In the genomic region with DNA sequence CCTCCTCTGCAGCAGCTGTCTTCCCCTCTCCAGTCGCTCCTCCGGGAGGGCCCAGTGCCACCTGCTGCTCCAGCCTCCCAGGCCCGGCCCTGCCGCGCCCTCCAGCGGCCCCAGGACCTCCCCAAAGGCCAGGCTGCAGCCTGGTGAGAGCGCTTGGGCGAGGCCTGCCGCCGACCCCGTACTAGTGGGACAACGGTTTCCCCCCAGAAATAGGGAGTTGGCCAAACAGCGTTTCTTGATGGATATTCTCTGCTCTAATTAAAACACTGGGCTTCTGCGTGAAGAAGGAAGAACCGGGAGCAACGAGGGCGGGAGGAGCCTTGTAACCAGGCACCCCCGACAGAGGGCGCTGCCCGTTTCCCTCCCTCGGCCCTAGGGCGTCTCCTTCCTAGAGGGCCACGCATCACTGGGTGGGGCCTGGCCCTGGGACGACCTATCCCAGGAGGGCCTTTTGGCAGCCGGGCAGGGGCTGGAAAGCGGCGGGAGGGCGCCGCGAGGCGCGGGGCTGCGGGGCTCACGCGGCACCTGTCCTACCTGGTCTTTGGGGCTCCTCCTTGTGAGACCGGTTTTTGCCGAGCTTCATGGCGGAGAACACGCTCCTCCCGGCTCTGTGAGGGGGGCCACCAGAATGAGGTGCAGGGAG, we compare ENCODE assay signal across 8 cellular contexts. TPM values are rescaled to one million over a fixed set of nuclear protein-coding genes. Genes with fewer than 3 reads are reported as not detected.
DNase-seq lines count a peak whose midpoint lies in the region; ATAC-seq and TF ChIP-seq lines count a peak whose summit lies in the region.

No MANE protein-coding gene starts in this region.

- H3K4me1 Mint-ChIP-seq in glutamatergic neuron (ENCODE audit: low read depth, unreplicated experiment), result peaks cover 3% of the 10 kb centered on the region

- H3K4me3 Mint-ChIP-seq in glutamatergic neuron (ENCODE audit: unreplicated experiment), result peak overlapping the region; percentile 75

- peak overlapping the region; percentile 38 for H3K27ac Mint-ChIP-seq in glutamatergic neuron (ENCODE audit: unreplicated experiment)

- no peaks in the 10 kb centered on the region for H3K36me3 Mint-ChIP-seq in glutamatergic neuron (ENCODE audit: unreplicated experiment)

- no peaks in the 10 kb centered on the region for H3K36me3 ChIP-seq in SJCRH30

- peak; percentile 86 for ATAC-seq in omental fat pad (ENCODE audit: low FRiP score)

- peaks cover 9% of the 10 kb centered on the region for H3K27me3 Mint-ChIP-seq in glutamatergic neuron (ENCODE audit: unreplicated experiment)

- no peaks in the 10 kb centered on the region for H3K4me1 ChIP-seq in SJCRH30

- peak; percentile 76 for TF ChIP-seq CTCF in LNCaP clone FGC (IDR thresholded peaks at IDR 0.05; ENCODE audit: control insufficient read depth, extremely low read depth, insufficient read depth)
- TF ChIP-seq CTCF in glutamatergic neuron (IDR thresholded peaks at IDR 0.05; ENCODE audit: partially characterized antibody, unreplicated experiment), result peak; percentile 91
- TF ChIP-seq CTCF in omental fat pad (IDR thresholded peaks at IDR 0.05), result no peak

- H3K4me3 ChIP-seq in LNCaP clone FGC (ENCODE audit: low read depth, low read length), result peak overlapping the region; percentile 42
- H3K4me3 ChIP-seq in SJCRH30, result peak overlapping the region; percentile 49

- no peaks in the 10 kb centered on the region for H3K9me3 ChIP-seq in SJCRH30 (replicated peaks)

- H3K27me3 ChIP-seq in SJCRH30, result 0 out of 2 replicates have a peak, but pooled peaks cover 6% of the 10 kb centered on the region

- H3K27ac ChIP-seq in SJCRH30, result no peak overlapping the region; the same call in 1 of the 2 replicates

- peaks cover 2% of the 10 kb centered on the region for H3K9me3 Mint-ChIP-seq in glutamatergic neuron (ENCODE audit: unreplicated experiment)

- peak; percentile 46 for DNase-seq in NK-92 treated with Interleukin-12 subunit alpha and Interleukin-12 subunit beta, amount 100 ng/mL, for 24 hours (lab: John Stamatoyannopoulos, UW)
- DNase-seq in NK-92 (lab: John Stamatoyannopoulos, UW; ENCODE audit: unreplicated experiment), result no peak
- peak; percentile 15 for DNase-seq in LNCaP clone FGC (ENCODE audit: low read depth)
- peak; percentile 93 to 94 for DNase-seq in SJCRH30
- DNase-seq in activated gamma-delta T cell treated with anti-CD3 and anti-CD28 coated beads, Interleukin-2, amount 50 U/mL, for 16 hours (ENCODE audit: low read depth), result peak; percentile 56
- peak; percentile 80 for DNase-seq in glutamatergic neuron
- peak; percentile 38 for DNase-seq in omental fat pad (ENCODE audit: low spot score)
- peak; percentile 68 for DNase-seq in superior temporal gyrus (ENCODE audit: extremely low spot score)

RNA-seq across cellular contexts. Expression of a gene that starts 25.4 kb away (rescaled TPM):
- total RNA-seq in SJCRH30 (2014; rRNA removed; shearing (Covaris generic)), result 0.08 TPM in 1 of 2 replicates, not detected in the other
- total RNA-seq in glutamatergic neuron (ENCODE audit: unreplicated experiment), result 0.47 TPM
- total RNA-seq in omental fat pad, result under 1 TPM in 1 of 4 donors, not detected in 3; 0.06 TPM

Comparison
In these comparisons a context has a peak if more than half of its experiments do, and no peak if none do; other contexts are left out.
1. CTCF ChIP-seq: peak in LNCaP clone FGC (single experiment) and glutamatergic neuron (single experiment); none in omental fat pad (0 of 3).